15 cellular contexts compared by ENCODE assay signal in genomic region chr1:47524272-47524671, GRCh38.
"Had no signal": no experiment of that assay in that cellular context is flagged by ENCODE, and none has a peak within 500 bp of the region (broad histone marks: within the 10 kb centered on the region; RNA-seq: fewer than 3 reads in every experiment).

No MANE protein-coding gene starts in this region.

- ATAC-seq: activated T-helper 17 cell treated with anti-CD3 and anti-CD28 coated beads, Interleukin-2, amount 50 U/mL, for 72 hours; body of pancreas; effector memory CD8-positive, alpha-beta T cell had no signal

- H3K4me3 ChIP-seq: body of pancreas, right atrium auricular region, tibial nerve, uterus had no signal

- DNase-seq: activated B cell treated with CpG ODN at 0.5 μM for 24 hours; activated CD4-positive, alpha-beta memory T cell treated with anti-CD3 and anti-CD28 coated beads for 36 hours; activated CD4-positive, alpha-beta T cell treated with anti-CD3 and anti-CD28 coated beads for 4 hours; activated naive CD4-positive, alpha-beta T cell; activated naive CD8-positive, alpha-beta T cell treated with anti-CD3 and anti-CD28 coated beads, Interleukin-2, amount 10 ng/mL, durations not matched to agents 7 days and 5 days; activated T-cell treated with anti-CD3 and anti-CD28 coated beads, Interleukin-2, amount 50 U/mL, for 1 hour; body of pancreas; effector memory CD8-positive, alpha-beta T cell; foreskin fibroblast; hippocampal formation; kidney; uterus had no signal
